20 cellular contexts compared by ENCODE assay signal in genomic region chr4:126221717-126222116, GRCh38.
"Had no signal": no experiment of that assay in that cellular context is flagged by ENCODE, and none has a peak within 500 bp of the region (broad histone marks: within the 10 kb centered on the region; RNA-seq: fewer than 3 reads in every experiment).

No MANE protein-coding gene starts in this region.

- H3K36me3 ChIP-seq: colonic mucosa, tibial nerve had no signal

- H3K4me1 Mint-ChIP-seq: activated CD4-positive, alpha-beta T cell treated with anti-CD3 and anti-CD28 coated beads, Interleukin-2, amount 10 ng/mL, durations not matched to agents 24 days and 14 days; activated naive CD8-positive, alpha-beta T cell treated with anti-CD3 and anti-CD28 coated beads for 36 hours; activated T-helper 17 cell treated with anti-CD3 and anti-CD28 coated beads, Interleukin-2, amount 50 U/mL, for 72 hours; endodermal cell; memory B cell; naive thymus-derived CD4-positive, alpha-beta T cell; T-cell had no signal

- H3K27ac ChIP-seq: body of pancreas, colonic mucosa, parathyroid adenoma, tibial nerve had no signal

- DNase-seq: activated CD4-positive, alpha-beta T cell treated with anti-CD3 and anti-CD28 coated beads, Interleukin-2, amount 10 ng/mL, durations not matched to agents 24 days and 14 days; activated CD8-positive, alpha-beta T cell treated with anti-CD3 and anti-CD28 coated beads for 36 hours; activated naive CD4-positive, alpha-beta T cell; activated naive CD8-positive, alpha-beta T cell treated with anti-CD3 and anti-CD28 coated beads for 36 hours; activated T-cell treated with anti-CD3 and anti-CD28 coated beads, Interleukin-2, amount 50 U/mL, for 1 hour; body of pancreas; caudate nucleus; colonic mucosa; endodermal cell; head of caudate nucleus; kidney glomerular epithelial cell; naive thymus-derived CD4-positive, alpha-beta T cell; stimulated activated CD4-positive, alpha-beta T cell treated with anti-CD3 and anti-CD28 coated beads, Interleukin-2, amount 100 ng/mL, for 24 hours; stimulated activated naive CD8-positive, alpha-beta T cell treated with anti-CD3 and anti-CD28 coated beads, Interleukin-15, Interleukin-2, amounts not matched to agents 100 U/mL and 50 U/mL, for 24 hours; T-cell; T-helper 9 cell had no signal

- H3K9me3 Mint-ChIP-seq: activated CD4-positive, alpha-beta T cell treated with anti-CD3 and anti-CD28 coated beads, Interleukin-2, amount 10 ng/mL, durations not matched to agents 24 days and 14 days; activated CD8-positive, alpha-beta T cell treated with anti-CD3 and anti-CD28 coated beads for 36 hours had no signal

- H3K27me3 Mint-ChIP-seq: activated CD4-positive, alpha-beta T cell treated with anti-CD3 and anti-CD28 coated beads, Interleukin-2, amount 10 ng/mL, durations not matched to agents 24 days and 14 days; activated CD8-positive, alpha-beta T cell treated with anti-CD3 and anti-CD28 coated beads for 36 hours; activated naive CD8-positive, alpha-beta T cell treated with anti-CD3 and anti-CD28 coated beads for 36 hours; activated T-helper 17 cell treated with anti-CD3 and anti-CD28 coated beads, Interleukin-2, amount 50 U/mL, for 72 hours; memory B cell; naive thymus-derived CD4-positive, alpha-beta T cell; T-cell had no signal

- H3K4me3 Mint-ChIP-seq: activated CD4-positive, alpha-beta T cell treated with anti-CD3 and anti-CD28 coated beads, Interleukin-2, amount 10 ng/mL, durations not matched to agents 24 days and 14 days; activated CD8-positive, alpha-beta T cell treated with anti-CD3 and anti-CD28 coated beads for 36 hours; activated naive CD8-positive, alpha-beta T cell treated with anti-CD3 and anti-CD28 coated beads for 36 hours; activated T-helper 17 cell treated with anti-CD3 and anti-CD28 coated beads, Interleukin-2, amount 50 U/mL, for 72 hours; endodermal cell; memory B cell; naive thymus-derived CD4-positive, alpha-beta T cell; T-cell had no signal

- H3K79me2 ChIP-seq: parathyroid adenoma had no signal

- H3K9me3 ChIP-seq: body of pancreas, colonic mucosa, tibial nerve had no signal

- H3K27ac Mint-ChIP-seq: activated CD4-positive, alpha-beta T cell treated with anti-CD3 and anti-CD28 coated beads, Interleukin-2, amount 10 ng/mL, durations not matched to agents 24 days and 14 days; activated CD8-positive, alpha-beta T cell treated with anti-CD3 and anti-CD28 coated beads for 36 hours; activated naive CD8-positive, alpha-beta T cell treated with anti-CD3 and anti-CD28 coated beads for 36 hours; activated T-helper 17 cell treated with anti-CD3 and anti-CD28 coated beads, Interleukin-2, amount 50 U/mL, for 72 hours; endodermal cell; memory B cell; naive thymus-derived CD4-positive, alpha-beta T cell; T-cell had no signal

- H3K36me3 Mint-ChIP-seq: activated naive CD8-positive, alpha-beta T cell treated with anti-CD3 and anti-CD28 coated beads for 36 hours; memory B cell; naive thymus-derived CD4-positive, alpha-beta T cell; T-cell had no signal

- H3K4me3 ChIP-seq: body of pancreas, colonic mucosa, tibial nerve had no signal

- H3K4me1 ChIP-seq: body of pancreas, colonic mucosa, parathyroid adenoma, tibial nerve had no signal

- ATAC-seq: activated CD8-positive, alpha-beta T cell treated with anti-CD3 and anti-CD28 coated beads for 36 hours; activated T-helper 17 cell treated with anti-CD3 and anti-CD28 coated beads, Interleukin-2, amount 50 U/mL, for 72 hours; body of pancreas; naive thymus-derived CD4-positive, alpha-beta T cell; stimulated activated naive CD8-positive, alpha-beta T cell treated with anti-CD3 and anti-CD28 coated beads, Interleukin-15, Interleukin-2, amounts not matched to agents 100 U/mL and 50 U/mL, for 24 hours; T-cell had no signal

- H3K27me3 ChIP-seq: body of pancreas, colonic mucosa, tibial nerve had no signal

- H2AFZ ChIP-seq: parathyroid adenoma had no signal

- H3K9ac ChIP-seq: parathyroid adenoma had no signal
